8 cellular contexts compared by ENCODE assay signal in genomic region chr6:36545767-36546663, GRCh38. TPM values are rescaled to one million over a fixed set of nuclear protein-coding genes. Genes with fewer than 3 reads are reported as not detected.
DNase-seq lines count a peak whose midpoint lies in the region; ATAC-seq and TF ChIP-seq lines count a peak whose summit lies in the region.

No MANE protein-coding gene starts in this region.

- peaks cover 4% of the 10 kb centered on the region for H3K36me3 Mint-ChIP-seq in endothelial cell (ENCODE audit: low read depth, unreplicated experiment)

- H3K27ac Mint-ChIP-seq in endothelial cell (ENCODE audit: unreplicated experiment): peak overlapping the region; percentile 93

- peaks cover 7% of the 10 kb centered on the region for H3K27me3 Mint-ChIP-seq in endothelial cell (ENCODE audit: unreplicated experiment)

- no peaks in the 10 kb centered on the region for H3K9me3 Mint-ChIP-seq in endothelial cell (ENCODE audit: unreplicated experiment)

- peak overlapping the region; percentile 99 for H3K4me3 Mint-ChIP-seq in endothelial cell (ENCODE audit: unreplicated experiment)

- H3K36me3 ChIP-seq in urinary bladder (ENCODE audit: insufficient read depth): no peaks in the 10 kb centered on the region

- peak overlapping the region; percentile 76 for H3K27ac ChIP-seq in C4-2B
- peak overlapping the region; percentile 97 for H3K27ac ChIP-seq in urinary bladder (ENCODE audit: low read depth)

- TF ChIP-seq CTCF in C4-2B (conservative IDR thresholded peaks at IDR 0.05): no peak
- TF ChIP-seq CTCF in WI38 (IDR thresholded peaks at IDR 0.05; ENCODE audit: low read depth, low read length): no peak
- no peak for TF ChIP-seq CTCF in endothelial cell (IDR thresholded peaks at IDR 0.05; ENCODE audit: unreplicated experiment)

- 3% methylated on average over 13 of the region's 13 CpGs for WGBS in urinary bladder

- no peaks in the 10 kb centered on the region for H3K4me1 ChIP-seq in urinary bladder (ENCODE audit: insufficient read depth)

- DNase-seq in HPDE6-E6E7 (ENCODE audit: extremely low spot score) (peak; percentile 23), endothelial cell (ENCODE audit: low spot score) (peak; percentile 4), midbrain (lab: John Stamatoyannopoulos, UW) (peak; percentile 9), SKM-1 treated with dmso at 0.1 percent for 144 hours (lab: John Stamatoyannopoulos, UW; ENCODE audit: unreplicated experiment) (no peak)

- ATAC-seq in HG03097 (IDR thresholded peaks at IDR 0.05; ENCODE audit: low FRiP score, unreplicated experiment): no peak

- H3K4me3 ChIP-seq in WI38 (ENCODE audit: low read depth, low read length) (peak overlapping the region; percentile 96), urinary bladder (ENCODE audit: low read depth, low read length) (peak overlapping the region; percentile 86)

- peaks cover 18% of the 10 kb centered on the region for H3K4me1 Mint-ChIP-seq in endothelial cell (ENCODE audit: unreplicated experiment)

RNA-seq across cellular contexts. Expression of gene STK38, which starts 1.3 kb away (rescaled TPM):
- total RNA-seq in endothelial cell (ENCODE audit: unreplicated experiment) (41.4 TPM), urinary bladder (43.6 TPM)
- polyA plus RNA-seq in urinary bladder: 35.4 TPM

RNA-seq across cellular contexts. Expression of gene SRSF3, which starts 48.1 kb away (rescaled TPM):
- total RNA-seq in endothelial cell (ENCODE audit: unreplicated experiment) (289 TPM), urinary bladder (152 TPM)
- 285 TPM for polyA plus RNA-seq in urinary bladder
